Comparison of ENCODE assay signal across 26 cellular contexts in genomic region chr11:119745112-119745511, GRCh38.
"Had no signal": no experiment of that assay in that cellular context is flagged by ENCODE, and none has a peak within 500 bp of the region (broad histone marks: within the 10 kb centered on the region; RNA-seq: fewer than 3 reads in every experiment).

No MANE protein-coding gene starts in this region.

- H3K4me1 ChIP-seq: gastrocnemius medialis, parathyroid adenoma had no signal

- H3K9ac ChIP-seq: parathyroid adenoma had no signal

- H3K4me3 Mint-ChIP-seq: endodermal cell; nephron progenitor cell; stimulated activated effector memory CD8-positive, alpha-beta T cell treated with anti-CD3 and anti-CD28 coated beads, Interleukin-12 subunit alpha, Interleukin-12 subunit beta, amount 100 ng/mL, for 72 hours had no signal

- H3K36me3 ChIP-seq: gastrocnemius medialis, neutrophil, prostate gland, right atrium auricular region, thoracic aorta, tibial nerve, upper lobe of left lung, vagina had no signal

- H3K27ac ChIP-seq: epithelial cell of prostate, gastrocnemius medialis, neutrophil, parathyroid adenoma, prostate gland, right atrium auricular region, thoracic aorta, tibial nerve, upper lobe of left lung, vagina had no signal

- H3K27me3 ChIP-seq: right atrium auricular region, vagina had no signal

- H3K27ac Mint-ChIP-seq: endodermal cell; naive thymus-derived CD8-positive, alpha-beta T cell; nephron progenitor cell; stimulated activated effector memory CD8-positive, alpha-beta T cell treated with anti-CD3 and anti-CD28 coated beads, Interleukin-12 subunit alpha, Interleukin-12 subunit beta, amount 100 ng/mL, for 72 hours had no signal

- ATAC-seq: esophagus mucosa; gastrocnemius medialis; left lobe of liver; naive thymus-derived CD8-positive, alpha-beta T cell; sciatic nerve; stimulated activated effector memory CD8-positive, alpha-beta T cell treated with anti-CD3 and anti-CD28 coated beads, Interleukin-12 subunit alpha, Interleukin-12 subunit beta, amount 100 ng/mL, for 72 hours; stimulated activated naive CD8-positive, alpha-beta T cell treated with anti-CD3 and anti-CD28 coated beads, Interleukin-15, Interleukin-2, amounts not matched to agents 100 U/mL and 50 U/mL, for 24 hours had no signal

- H3K4me3 ChIP-seq: gastrocnemius medialis, prostate gland, right atrium auricular region, smooth muscle cell, thoracic aorta, tibial nerve, upper lobe of left lung, vagina had no signal

- H3K79me2 ChIP-seq: parathyroid adenoma had no signal

- H3K36me3 Mint-ChIP-seq: naive thymus-derived CD8-positive, alpha-beta T cell; stimulated activated effector memory CD8-positive, alpha-beta T cell treated with anti-CD3 and anti-CD28 coated beads, Interleukin-12 subunit alpha, Interleukin-12 subunit beta, amount 100 ng/mL, for 72 hours had no signal

- H3K9me3 Mint-ChIP-seq: endodermal cell; naive thymus-derived CD8-positive, alpha-beta T cell; nephron progenitor cell; stimulated activated effector memory CD8-positive, alpha-beta T cell treated with anti-CD3 and anti-CD28 coated beads, Interleukin-12 subunit alpha, Interleukin-12 subunit beta, amount 100 ng/mL, for 72 hours had no signal

- DNase-seq: effector CD8-positive, alpha-beta T cell; endodermal cell; foreskin fibroblast; gastrocnemius medialis; kidney; mesenchymal stem cell; naive thymus-derived CD8-positive, alpha-beta T cell; nephron progenitor cell; stimulated activated CD4-positive, alpha-beta T cell treated with anti-CD3 and anti-CD28 coated beads, Interleukin-2, amount 100 ng/mL, for 24 hours; stimulated activated CD4-positive, alpha-beta T cell treated with anti-CD3 and anti-CD28 coated beads, Interleukin-4, amount 100 ng/mL, for 24 hours; stimulated activated naive CD8-positive, alpha-beta T cell treated with anti-CD3 and anti-CD28 coated beads, Interleukin-15, Interleukin-2, amounts not matched to agents 100 U/mL and 50 U/mL, for 24 hours; substantia nigra; upper lobe of left lung had no signal

- H2AFZ ChIP-seq: parathyroid adenoma had no signal

- H3K4me2 ChIP-seq: smooth muscle cell had no signal

- H3K9me3 ChIP-seq: gastrocnemius medialis, neutrophil, prostate gland, right atrium auricular region, thoracic aorta, tibial nerve, upper lobe of left lung, vagina had no signal
